ENCODE assay signal across 19 cellular contexts in genomic region chr18:64202229-64202835, GRCh38. TPM values are rescaled to one million over a fixed set of nuclear protein-coding genes. Genes with fewer than 3 reads are reported as not detected.
DNase-seq lines count a peak whose midpoint lies in the region; ATAC-seq, FAIRE-seq and TF ChIP-seq lines count a peak whose summit lies in the region.
"Had no signal": no experiment of that assay in that cellular context is flagged by ENCODE, and none has a peak within 500 bp of the region (broad histone marks: within the 10 kb centered on the region; RNA-seq: fewer than 3 reads in every experiment).

No MANE protein-coding gene starts in this region.

- H2AFZ ChIP-seq in GM12878 (ENCODE audit: control insufficient read depth, low read depth, low read length), result no peak overlapping the region

- no peak overlapping the region for H3K9ac ChIP-seq in GM12878 (ENCODE audit: control insufficient read depth, insufficient read depth, low read length)

- H3K36me3 ChIP-seq in GM12878 (ENCODE audit: control insufficient read depth in 2 of 2, insufficient read depth in 2 of 2, low read length in 1 of 2) (no peaks in the 10 kb centered on the region), body of pancreas (replicated peaks in 1 of 2; ENCODE audit: insufficient read depth in 1 of 2, low read depth in 2 of 2) (no peaks in the 10 kb centered on the region)
- H3K36me3 ChIP-seq: gastroesophageal sphincter, stomach had no signal

- H3K4me1 ChIP-seq in GM12878 (ENCODE audit: control insufficient read depth, insufficient read depth, low read length), result no peaks in the 10 kb centered on the region
- peaks cover 8% of the 10 kb centered on the region for H3K4me1 ChIP-seq in body of pancreas
- H3K4me1 ChIP-seq: gastroesophageal sphincter had no signal

- intact Hi-C loops in GM12878 (cut with micrococcal nuclease; ENCODE audit: unreplicated experiment), result loop anchor here (2.0 to 10.0 kb wide), 3 partner anchors 75 to 168 kb away; no protein-coding TSS in a partner anchor
- intact Hi-C loops in body of pancreas (cut with DNase I), result no loop called here

- in situ Hi-C loops in GM12878 (cut with MboI), result no loop called here

- H3K4me3 Mint-ChIP-seq in stimulated activated naive CD8-positive, alpha-beta T cell treated with anti-CD3 and anti-CD28 coated beads, Interleukin-15, amount 100 ng/mL, for 72 hours, result no peak overlapping the region
- H3K4me3 Mint-ChIP-seq in stimulated activated naive B cell treated with anti-CD40 and anti-IgM and Interleukin-4, amounts not matched to agents 10 μg/mL and 1 μg/mL and 100 μg/mL, for 72 hours, result no peak overlapping the region
- H3K4me3 Mint-ChIP-seq: activated T-helper 1 cell treated with anti-CD3 and anti-CD28 coated beads, Interleukin-12 subunit alpha, Interleukin-12 subunit beta, Interleukin-2, Interleukin-4 antibody, amounts not matched to agents 30 ng/mL and 10 ng/mL and 1 ng/mL, durations not matched to agents 14 hours and 24 hours and 36 hours had no signal

- H3K9me3 ChIP-seq in GM12878 (replicated peaks; ENCODE audit: control insufficient read depth, insufficient read depth, low read length), result no peaks in the 10 kb centered on the region
- H3K9me3 ChIP-seq in body of pancreas, result no peaks in the 10 kb centered on the region
- H3K9me3 ChIP-seq: gastroesophageal sphincter, stomach had no signal

- no peaks in the 10 kb centered on the region for H3K9me3 Mint-ChIP-seq in stimulated activated naive CD8-positive, alpha-beta T cell treated with anti-CD3 and anti-CD28 coated beads, Interleukin-15, amount 100 ng/mL, for 72 hours
- H3K9me3 Mint-ChIP-seq in stimulated activated naive B cell treated with anti-CD40 and anti-IgM and Interleukin-4, amounts not matched to agents 10 μg/mL and 1 μg/mL and 100 μg/mL, for 72 hours, result no peaks in the 10 kb centered on the region
- H3K9me3 Mint-ChIP-seq: activated T-helper 1 cell treated with anti-CD3 and anti-CD28 coated beads, Interleukin-12 subunit alpha, Interleukin-12 subunit beta, Interleukin-2, Interleukin-4 antibody, amounts not matched to agents 30 ng/mL and 10 ng/mL and 1 ng/mL, durations not matched to agents 14 hours and 24 hours and 36 hours had no signal

- no peaks in the 10 kb centered on the region for H3K27me3 Mint-ChIP-seq in stimulated activated naive CD8-positive, alpha-beta T cell treated with anti-CD3 and anti-CD28 coated beads, Interleukin-15, amount 100 ng/mL, for 72 hours
- H3K27me3 Mint-ChIP-seq in stimulated activated naive B cell treated with anti-CD40 and anti-IgM and Interleukin-4, amounts not matched to agents 10 μg/mL and 1 μg/mL and 100 μg/mL, for 72 hours, result peaks cover 0 to 4% of the 10 kb centered on the region in 2 donors

- H3K27ac Mint-ChIP-seq in stimulated activated naive CD8-positive, alpha-beta T cell treated with anti-CD3 and anti-CD28 coated beads, Interleukin-15, amount 100 ng/mL, for 72 hours, result peak overlapping the region in 1 of 2 donors; percentile 21
- H3K27ac Mint-ChIP-seq in stimulated activated naive B cell treated with anti-CD40 and anti-IgM and Interleukin-4, amounts not matched to agents 10 μg/mL and 1 μg/mL and 100 μg/mL, for 72 hours, result peak overlapping the region; percentile 38
- H3K27ac Mint-ChIP-seq: activated T-helper 1 cell treated with anti-CD3 and anti-CD28 coated beads, Interleukin-12 subunit alpha, Interleukin-12 subunit beta, Interleukin-2, Interleukin-4 antibody, amounts not matched to agents 30 ng/mL and 10 ng/mL and 1 ng/mL, durations not matched to agents 14 hours and 24 hours and 36 hours had no signal

- H3K4me3 ChIP-seq in GM12878 (no peak overlapping the region), body of pancreas (no peak overlapping the region)
- H3K4me3 ChIP-seq: gastroesophageal sphincter, stomach had no signal

- H3K27ac ChIP-seq in GM12878 (ENCODE audit: control insufficient read depth, insufficient read depth) (no peak overlapping the region), body of pancreas (no peak overlapping the region)
- H3K27ac ChIP-seq: gastroesophageal sphincter, stomach had no signal

- TF ChIP-seq CTCF in GM12878 (IDR thresholded peaks at IDR 0.05 in 2 of 3, conservative IDR thresholded peaks at IDR 0.05 in 1 of 3; ENCODE audit: control insufficient read depth in 2 of 3, extremely low read depth in 1 of 3, insufficient read depth in 1 of 3, low read depth in 3 of 3, low read length in 3 of 3) (no peak), body of pancreas (IDR thresholded peaks at IDR 0.05) (no peak)

- BruUV-seq in GM12878 (replicated peaks; lab: Mats Ljungman, UMichigan), result no TSS peak

- no peak for TF ChIP-seq EP300 in GM12878 (IDR thresholded peaks at IDR 0.05; ENCODE audit: borderline replicate concordance in 1 of 2, control insufficient read depth in 1 of 2, low read depth in 2 of 2, low read length in 2 of 2)

- no peaks in the 10 kb centered on the region for H3K36me3 Mint-ChIP-seq in stimulated activated naive B cell treated with anti-CD40 and anti-IgM and Interleukin-4, amounts not matched to agents 10 μg/mL and 1 μg/mL and 100 μg/mL, for 72 hours

- peak overlapping the region; percentile 3; the same call in 1 of the 2 replicates for H3K4me2 ChIP-seq in GM12878 (ENCODE audit: control insufficient read depth, insufficient read depth)

- 3% methylated on average over 6 of the region's 6 CpGs for WGBS in GM12878 (ENCODE audit: insufficient coverage, insufficient replicate concordance, low lambda C conversion rate, missing lambda C conversion rate)
- 53 to 57% methylated on average over 6 of the region's 6 CpGs for WGBS in body of pancreas, 2 donors

- SMC1A ChIA-PET in GM12878 (lab: Charles Lee; ENCODE audit: uncharacterized antibody, unreplicated experiment), result interaction anchor here (0.8 to 5.1 kb wide), 23 partner anchors 7 to 207 kb away, joined by 3 to 40 read pairs (median 4); no protein-coding TSS in a partner anchor

- H3K27me3 ChIP-seq in GM12878 (replicated peaks in 1 of 2; ENCODE audit: control insufficient read depth in 2 of 2, insufficient read depth in 2 of 2, low read length in 1 of 2) (no peaks in the 10 kb centered on the region), body of pancreas (no peaks in the 10 kb centered on the region)
- H3K27me3 ChIP-seq: stomach had no signal

- TF ChIP-seq POLR2A in GM12878 (IDR thresholded peaks at IDR 0.05; ENCODE audit: low read depth, low read length) (no peak), body of pancreas (IDR thresholded peaks at IDR 0.05) (no peak)

- H4K20me1 ChIP-seq in GM12878 (ENCODE audit: control insufficient read depth, insufficient read depth), result no peaks in the 10 kb centered on the region

- H3K79me2 ChIP-seq in GM12878 (ENCODE audit: control insufficient read depth, insufficient read depth, low read length), result no peaks in the 10 kb centered on the region

- RAD21 ChIA-PET in GM12878 (lab: Charles Lee; ENCODE audit: unreplicated experiment), result interaction anchor here (0.7 to 3.7 kb wide), 16 partner anchors 12 to 207 kb away, joined by 3 to 34 read pairs (median 4); no protein-coding TSS in a partner anchor

- ATAC-seq in stimulated activated naive CD8-positive, alpha-beta T cell treated with anti-CD3 and anti-CD28 coated beads, Interleukin-15, Interleukin-2, amounts not matched to agents 100 U/mL and 50 U/mL, for 24 hours, result peak; percentile 17
- ATAC-seq in stimulated activated naive CD8-positive, alpha-beta T cell treated with anti-CD3 and anti-CD28 coated beads, Interleukin-15, amount 100 ng/mL, for 72 hours, result no peak
- ATAC-seq in HG02798 (IDR thresholded peaks at IDR 0.05; ENCODE audit: poor library complexity, unreplicated experiment) (peak; percentile 79), GM12878 (peak; percentile 77), body of pancreas (no peak)
- peak; percentile 73 to 74 for ATAC-seq in stimulated activated naive B cell treated with anti-CD40 and anti-IgM and Interleukin-4, amounts not matched to agents 10 μg/mL and 1 μg/mL and 100 μg/mL, for 72 hours (replicated peaks)
- ATAC-seq: gastroesophageal sphincter, right cardiac atrium had no signal

- DNase-seq in stimulated activated naive CD8-positive, alpha-beta T cell treated with anti-CD3 and anti-CD28 coated beads, Interleukin-15, Interleukin-2, amounts not matched to agents 100 U/mL and 50 U/mL, for 24 hours, result no peak
- no peak for DNase-seq in stimulated activated naive CD8-positive, alpha-beta T cell treated with anti-CD3 and anti-CD28 coated beads, Interleukin-15, amount 100 ng/mL, for 72 hours
- DNase-seq in GM12878 (ENCODE audit: low read depth, low spot score) (peak; percentile 12), body of pancreas (no peak), KG1 (lab: John Stamatoyannopoulos, UW) (no peak), activated gamma-delta T cell treated with Interleukin-2 at 50 U/mL for 16 hours (no peak)
- DNase-seq in stimulated activated naive B cell treated with anti-CD40 and anti-IgM and Interleukin-4, amounts not matched to agents 10 μg/mL and 1 μg/mL and 100 μg/mL, for 72 hours, result no peak
- DNase-seq: activated CD4-positive, alpha-beta T cell treated with anti-CD3 and anti-CD28 coated beads for 48 hours; effector CD8-positive, alpha-beta T cell; islet precursor cell; right cardiac atrium; stimulated activated CD4-positive, alpha-beta T cell treated with anti-CD3 and anti-CD28 coated beads, Interleukin-4, amount 100 ng/mL, for 4 hours; stomach; T-helper 1 cell had no signal

- CTCF ChIA-PET in GM12878 (lab: Yijun Ruan, JAX), result interaction anchor here (0.7 to 1.5 kb wide), 10 partner anchors 7 to 317 kb away, joined by 3 to 6 read pairs (median 4); no protein-coding TSS in a partner anchor

- POLR2A ChIA-PET in GM12878 (lab: Charles Lee), result interaction anchor here (0.6 to 2.2 kb wide), 5 partner anchors 17 to 209 kb away, joined by 3 to 5 read pairs (median 3); no protein-coding TSS in a partner anchor

- peak; percentile 35 for FAIRE-seq in GM12878 (lab: Jason Lieb, UNC)

- TF ChIP-seq RAD21 in GM12878 (IDR thresholded peaks at IDR 0.05; ENCODE audit: insufficient read depth, low read depth, low read length), result no peak

- H3K4me1 Mint-ChIP-seq in stimulated activated naive CD8-positive, alpha-beta T cell treated with anti-CD3 and anti-CD28 coated beads, Interleukin-15, amount 100 ng/mL, for 72 hours, result peaks cover 1% of the 10 kb centered on the region
- H3K4me1 Mint-ChIP-seq in stimulated activated naive B cell treated with anti-CD40 and anti-IgM and Interleukin-4, amounts not matched to agents 10 μg/mL and 1 μg/mL and 100 μg/mL, for 72 hours, result peaks cover under 1 to 6% of the 10 kb centered on the region in 2 donors

RNA-seq across cellular contexts. Expression of gene LINC00305, which starts 53.4 kb away (rescaled TPM):
- total RNA-seq in GM12878 (2013; cell fraction: nucleolus; rRNA removed), result not detected in 2 replicates
- total RNA-seq in GM12878 (2014; rRNA removed) (0.49 TPM in 1 of 2 replicates, not detected in the other), GM12878 (2014; rRNA removed; fragmentation: Illumina TruSeq; extraction: Trizol) (not detected in 2 replicates), GM12878 (2021) (not detected in 2 replicates), body of pancreas (not detected)
- polyA plus RNA-seq in GM12878 (2011; ENCODE audit: low read depth), result not detected
- polyA plus RNA-seq in GM12878 (2011; rRNA removed) (19.4 and 30.7 TPM in 2 replicates), GM12878 (2014; fragmentation: Illumina TruSeq; extraction: Trizol) (not detected in 2 replicates), GM12878 (2014; fragmentation: Nextera tagmentation; extraction: Ambion mirVana) (under 1 TPM; 0.11 to 0.26 TPM), GM12878 (2014; rRNA removed) (not detected in 2 replicates), GM12878 (2016; fragmentation: Nextera tagmentation; extraction: Ambion mirVana) (not detected)
- polyA plus RNA-seq in GM12878 (2011; cell fraction: cytosol; rRNA removed), result 2.8 and 3.8 TPM in 2 replicates
- 9.2 and 10.1 TPM in 2 replicates for polyA plus RNA-seq in GM12878 (2011; cell fraction: nucleus; rRNA removed)
- polyA plus RNA-seq in GM12878 (2012), result not detected in 2 replicates
- 1.7 and 1.9 TPM in 2 replicates for polyA minus RNA-seq in GM12878 (2011; rRNA and poly(A)+ RNA removed)
- polyA minus RNA-seq in GM12878 (2011; cell fraction: cytosol; rRNA and poly(A)+ RNA removed), result not detected in 2 replicates
- polyA minus RNA-seq in GM12878 (2011; cell fraction: nucleus; rRNA and poly(A)+ RNA removed), result 0.86 TPM in 1 of 2 replicates, not detected in the other
- total RNA-seq: activated T-helper 1 cell treated with anti-CD3 and anti-CD28 coated beads, Interleukin-12 subunit alpha, Interleukin-12 subunit beta, Interleukin-2, Interleukin-4 antibody, amounts not matched to agents 30 ng/mL and 10 ng/mL and 1 ng/mL, durations not matched to agents 14 hours and 24 hours and 36 hours; gastroesophageal sphincter; M059J; right cardiac atrium; RPMI7951; stomach had no signal
- polyA plus RNA-seq: right cardiac atrium, stomach had no signal

Comparison
In these comparisons a context has a peak if more than half of its experiments do, and no peak if none do; other contexts are left out.
1. ATAC-seq: peak in stimulated activated naive CD8-positive, alpha-beta T cell treated with anti-CD3 and anti-CD28 coated beads, Interleukin-15, Interleukin-2, amounts not matched to agents 100 U/mL and 50 U/mL, for 24 hours (single experiment), HG02798 (single experiment), GM12878 (single experiment) and stimulated activated naive B cell treated with anti-CD40 and anti-IgM and Interleukin-4, amounts not matched to agents 10 μg/mL and 1 μg/mL and 100 μg/mL, for 72 hours (2 of 2); none in stimulated activated naive CD8-positive, alpha-beta T cell treated with anti-CD3 and anti-CD28 coated beads, Interleukin-15, amount 100 ng/mL, for 72 hours (single experiment) and body of pancreas (single experiment).